Comparison of ENCODE assay signal across 8 cellular contexts in genomic region chr1:203338335-203339036, GRCh38. TPM values are rescaled to one million over a fixed set of nuclear protein-coding genes. Genes with fewer than 3 reads are reported as not detected.
DNase-seq lines count a peak whose midpoint lies in the region; ATAC-seq and TF ChIP-seq lines count a peak whose summit lies in the region.

No MANE protein-coding gene starts in this region.

- H3K9me3 Mint-ChIP-seq in glutamatergic neuron (ENCODE audit: unreplicated experiment) = no peaks in the 10 kb centered on the region

- peaks cover 0 to 11% of the 10 kb centered on the region in 2 experiments; a peak in 2 of 4 replicates for H3K4me1 ChIP-seq in SK-N-SH (ENCODE audit: control insufficient read depth in 1 of 2, insufficient read depth in 2 of 2, low read depth in 1 of 2, low read length in 1 of 2)

- H3K27me3 Mint-ChIP-seq in glutamatergic neuron (ENCODE audit: unreplicated experiment) = no peaks in the 10 kb centered on the region

- H4K20me1 ChIP-seq in SK-N-SH (ENCODE audit: insufficient read depth) = no peaks in the 10 kb centered on the region

- H3K4me1 Mint-ChIP-seq in glutamatergic neuron (ENCODE audit: low read depth, unreplicated experiment) = peaks cover 30% of the 10 kb centered on the region

- TF ChIP-seq RAD21 in SK-N-SH (IDR thresholded peaks at IDR 0.05; ENCODE audit: low read length) = peak; percentile 85

- no peaks in the 10 kb centered on the region for H3K9me3 ChIP-seq in SK-N-SH

- CTCF ChIA-PET in SK-N-SH (lab: Yijun Ruan, JAX) = interaction anchor here (0.7 to 27.9 kb wide), 19 partner anchors 9 to 445 kb away, joined by 3 to 817 read pairs (median 12); partner anchors contain the start of genes BTG2, FMOD, OPTC and PRELP

- H3K4me2 ChIP-seq in SK-N-SH = no peak overlapping the region

- intact Hi-C loops in posterior cingulate gyrus (cut with DNase I) = loop anchor here (1.0 kb wide), 1 partner anchor 65 kb away; no protein-coding TSS in a partner anchor

- POLR2A ChIA-PET in SK-N-SH (lab: Yijun Ruan, JAX) = no interaction called here

- ATAC-seq in HG03196 (IDR thresholded peaks at IDR 0.05; ENCODE audit: unreplicated experiment) (no peak), GM19324 (IDR thresholded peaks at IDR 0.05; ENCODE audit: low FRiP score, unreplicated experiment) (no peak)

- no peaks in the 10 kb centered on the region for H3K79me2 ChIP-seq in SK-N-SH (ENCODE audit: insufficient read depth)

- H3K27ac Mint-ChIP-seq in glutamatergic neuron (ENCODE audit: unreplicated experiment) = no peak overlapping the region

- H3K4me3 Mint-ChIP-seq in glutamatergic neuron (ENCODE audit: unreplicated experiment) = no peak overlapping the region

- peaks cover 22% of the 10 kb centered on the region; the same call in 1 of the 2 replicates for H3K27me3 ChIP-seq in SK-N-SH (ENCODE audit: insufficient read depth)

- H3K36me3 Mint-ChIP-seq in glutamatergic neuron (ENCODE audit: unreplicated experiment) = no peaks in the 10 kb centered on the region

- no peak overlapping the region for H3K9ac ChIP-seq in SK-N-SH

- H3F3A ChIP-seq in SK-N-SH (replicated peaks; ENCODE audit: insufficient read depth) = no peaks in the 10 kb centered on the region

- no peak overlapping the region for H2AFZ ChIP-seq in SK-N-SH (ENCODE audit: low read depth)

- DNase-seq in ELF-1 (ENCODE audit: low read depth, low spot score) = peak; percentile 85
- no peak for DNase-seq in LNCaP clone FGC (ENCODE audit: low read depth)
- peak; percentile 86 for DNase-seq in SK-N-SH
- peak; percentile 60 for DNase-seq in activated naive CD4-positive, alpha-beta T cell treated with anti-CD3 and anti-CD28 coated beads, Interleukin-2, amount 50 U/mL, for 16 hours
- peak; percentile 62 for DNase-seq in glutamatergic neuron
- DNase-seq in posterior cingulate gyrus = peak in 8 of 10 donors; percentile 47 to 94 (median 69)

- H3K9me2 ChIP-seq in SK-N-SH = no peaks in the 10 kb centered on the region

- H3K36me3 ChIP-seq in SK-N-SH (replicated peaks in 1 of 2; ENCODE audit: control insufficient read depth in 1 of 2, insufficient read depth in 2 of 2, low read length in 1 of 2) = no peaks in the 10 kb centered on the region

- H3K4me3 ChIP-seq in LNCaP clone FGC (ENCODE audit: low read depth, low read length) (no peak overlapping the region), SK-N-SH (ENCODE audit: low read depth in 2 of 2, low read length in 1 of 2) (no peak overlapping the region; a peak in 1 of 4 replicates)

- TF ChIP-seq CTCF in LNCaP clone FGC (IDR thresholded peaks at IDR 0.05; ENCODE audit: control insufficient read depth, extremely low read depth, insufficient read depth) (peak; percentile 86), SK-N-SH (IDR thresholded peaks at IDR 0.05) (peak; percentile 92), glutamatergic neuron (IDR thresholded peaks at IDR 0.05; ENCODE audit: partially characterized antibody, unreplicated experiment) (peak; percentile 85)

- no peak overlapping the region for H3K27ac ChIP-seq in SK-N-SH (ENCODE audit: low read depth in 2 of 2, low read length in 1 of 2)

- no peak for TF ChIP-seq EP300 in SK-N-SH (IDR thresholded peaks at IDR 0.05; ENCODE audit: borderline replicate concordance in 1 of 2, low read depth in 1 of 2, low read length in 1 of 2)

- WGBS in SK-N-SH (ENCODE audit: low lambda C conversion rate) = 49% methylated on average over 18 of the region's 18 CpGs

TF ChIP-seq in SK-N-SH, 30 proteins besides CTCF, POLR2A, EP300 and RAD21:
- peak; percentile 89 for TF ChIP-seq SMC3 (IDR thresholded peaks at IDR 0.05; ENCODE audit: low read depth, low read length)
- TF ChIP-seq FOSL2 (IDR thresholded peaks at IDR 0.05; ENCODE audit: borderline replicate concordance, low read depth) = no peak

RNA-seq across cellular contexts. Expression of gene FMOD, which starts 12.4 kb away (rescaled TPM):
- polyA plus RNA-seq in SK-N-SH (2012; rRNA removed) = not detected in 2 replicates
- polyA plus RNA-seq in SK-N-SH (2012; cell fraction: cytosol; rRNA removed) = not detected in 2 replicates
- polyA plus RNA-seq in SK-N-SH (2012; cell fraction: nucleus; rRNA removed) = 0.02 TPM in 1 of 2 replicates, not detected in the other
- not detected for total RNA-seq in glutamatergic neuron (ENCODE audit: unreplicated experiment)

RNA-seq across cellular contexts. Expression of gene BTG2, which starts 33.2 kb away (rescaled TPM):
- polyA plus RNA-seq in SK-N-SH (2012; rRNA removed) = 26.2 and 33.5 TPM in 2 replicates
- polyA plus RNA-seq in SK-N-SH (2012; cell fraction: cytosol; rRNA removed) = 19.1 and 24.9 TPM in 2 replicates
- 13.7 and 24.3 TPM in 2 replicates for polyA plus RNA-seq in SK-N-SH (2012; cell fraction: nucleus; rRNA removed)
- 88.6 TPM for total RNA-seq in glutamatergic neuron (ENCODE audit: unreplicated experiment)
